In genomic region chr1:50697440-50698421, GRCh38 we compare ENCODE assay signal across 20 cellular contexts.
DNase-seq lines count a peak whose midpoint lies in the region; ATAC-seq and TF ChIP-seq lines count a peak whose summit lies in the region.
"Had no signal": no experiment of that assay in that cellular context is flagged by ENCODE, and none has a peak within 500 bp of the region (broad histone marks: within the 10 kb centered on the region; RNA-seq: fewer than 3 reads in every experiment).

No MANE protein-coding gene starts in this region.

- TF ChIP-seq CTCF in choroid plexus epithelial cell (conservative IDR thresholded peaks at IDR 0.05; ENCODE audit: low read depth, low read length): no peak

- DNase-seq in NCI-H146 (lab: John Stamatoyannopoulos, UW) (peak; percentile 25), NCI-H146 treated with DMSO at 0.1 percent for 48 hours (lab: John Stamatoyannopoulos, UW; ENCODE audit: unreplicated experiment) (no peak), choroid plexus epithelial cell (ENCODE audit: low read depth) (peak; percentile 33), kidney glomerular epithelial cell (lab: John Stamatoyannopoulos, UW) (peak; percentile 86), superior temporal gyrus (ENCODE audit: extremely low spot score) (peak; percentile 94)
- DNase-seq in activated CD8-positive, alpha-beta memory T cell treated with anti-CD3 and anti-CD28 coated beads, Interleukin-2, amount 50 U/mL, for 4 hours: no peak
- no peak for DNase-seq in effector CD4-positive, alpha-beta T cell
- DNase-seq: activated T-cell treated with anti-CD3 and anti-CD28 coated beads, Interleukin-2, amount 50 U/mL, for 72 hours; CD4-positive, alpha-beta memory T cell; EL; HFFc6; islet precursor cell; naive B cell; NCI-H1930; right cardiac atrium; SHP77 treated with DMSO at 0.1 percent for 48 hours; stimulated activated CD4-positive, alpha-beta T cell treated with anti-CD3 and anti-CD28 coated beads, Interleukin-4, amount 100 ng/mL, for 1 hour; T1000; transverse colon had no signal

- no peak for ATAC-seq in GM21526 (IDR thresholded peaks at IDR 0.05; ENCODE audit: low FRiP score, unreplicated experiment)
- ATAC-seq: activated T-cell treated with anti-CD3 and anti-CD28 coated beads, Interleukin-2, amount 50 U/mL, for 72 hours; right cardiac atrium had no signal

- no peak overlapping the region for H3K4me3 ChIP-seq in choroid plexus epithelial cell (ENCODE audit: low read depth, low read length)
- H3K4me3 ChIP-seq: transverse colon had no signal

Comparison
In these comparisons a context has a peak if more than half of its experiments do, and no peak if none do; other contexts are left out.
1. DNase-seq: peak in NCI-H146 (single experiment), choroid plexus epithelial cell (single experiment), kidney glomerular epithelial cell (single experiment) and superior temporal gyrus (single experiment); none in NCI-H146 treated with DMSO at 0.1 percent for 48 hours (single experiment), activated CD8-positive, alpha-beta memory T cell treated with anti-CD3 and anti-CD28 coated beads, Interleukin-2, amount 50 U/mL, for 4 hours (single experiment) and effector CD4-positive, alpha-beta T cell (single experiment).